In genomic region chr4:96380106-96380505, GRCh38 we compare ENCODE assay signal across 25 cellular contexts.
"Had no signal": no experiment of that assay in that cellular context is flagged by ENCODE, and none has a peak within 500 bp of the region (broad histone marks: within the 10 kb centered on the region; RNA-seq: fewer than 3 reads in every experiment).

No MANE protein-coding gene starts in this region.

- H3K36me3 ChIP-seq: colonic mucosa, esophagus squamous epithelium, gastrocnemius medialis, heart right ventricle, left lung had no signal

- H3K4me3 ChIP-seq: colonic mucosa, esophagus squamous epithelium, gastrocnemius medialis, heart right ventricle, left lung, lung had no signal

- H3K9me3 ChIP-seq: colonic mucosa, gastrocnemius medialis had no signal

- ATAC-seq: effector memory CD8-positive, alpha-beta T cell; esophagus mucosa; gastrocnemius medialis; heart right ventricle; left cardiac atrium; left lung; left ventricle myocardium superior had no signal

- FAIRE-seq: islet of Langerhans, keratinocyte had no signal

- H3K27me3 ChIP-seq: colonic mucosa, esophagus squamous epithelium, gastrocnemius medialis, heart right ventricle, left lung had no signal

- DNase-seq: colonic mucosa; cortex of kidney; effector CD8-positive, alpha-beta T cell; effector memory CD8-positive, alpha-beta T cell; endodermal cell; erythroblast; esophagus squamous epithelium; foreskin fibroblast; foreskin melanocyte; gastrocnemius medialis; glutamatergic neuron; head of caudate nucleus; heart right ventricle; hippocampal formation; left cardiac atrium; left lung; left ventricle myocardium superior; mammary epithelial cell; mesendoderm; midbrain had no signal

- H3K27ac ChIP-seq: colonic mucosa, epithelial cell of prostate, esophagus squamous epithelium, gastrocnemius medialis, heart right ventricle, left lung had no signal

- H3K4me1 ChIP-seq: colonic mucosa, esophagus squamous epithelium, gastrocnemius medialis, heart right ventricle, left lung had no signal
